8 cellular contexts compared by ENCODE assay signal in genomic region chr12:53065975-53066593, GRCh38. TPM values are rescaled to one million over a fixed set of nuclear protein-coding genes. Genes with fewer than 3 reads are reported as not detected.
DNase-seq lines count a peak whose midpoint lies in the region; ATAC-seq and TF ChIP-seq lines count a peak whose summit lies in the region.

No MANE protein-coding gene starts in this region.

- no peak overlapping the region for H3K4me3 ChIP-seq in colonic mucosa
- H3K4me3 ChIP-seq in right lobe of liver = no peak overlapping the region

- peak; percentile 64 to 69 (median 67) for ATAC-seq in right lobe of liver
- no peak for ATAC-seq in GM19395 (IDR thresholded peaks at IDR 0.05; ENCODE audit: unreplicated experiment)

- TF ChIP-seq CTCF in colonic mucosa (IDR thresholded peaks at IDR 0.05) (peak; percentile 85), right lobe of liver (IDR thresholded peaks at IDR 0.05) (peak; percentile 85 to 89 (median 87))

- intact Hi-C loops in colonic mucosa (cut with DNase I) (loop anchor here (2.0 to 5.0 kb wide), 2 partner anchors 33 to 131 kb away; no protein-coding TSS in a partner anchor), right lobe of liver (cut with DNase I) (loop anchor here (5.0 to 10.0 kb wide), 4 partner anchors 36 to 129 kb away; partner anchors contain the start of gene SOAT2 (in 1 of the 2))

- H3K36me3 ChIP-seq in colonic mucosa = no peaks in the 10 kb centered on the region
- H3K36me3 ChIP-seq in right lobe of liver = peaks cover 0 to 32% (median 17%) of the 10 kb centered on the region in 4 donors

- WGBS in right lobe of liver (ENCODE audit: insufficient coverage, low coverage, low lambda C conversion rate, missing lambda C conversion rate) = 10% methylated on average over 12 of the region's 16 CpGs

- H3K27ac ChIP-seq in colonic mucosa = no peak overlapping the region
- peak overlapping the region; percentile 6 to 23 (median 20) for H3K27ac ChIP-seq in right lobe of liver

- peak; percentile 56 for DNase-seq in SIG-M5 treated with dmso at 0.1 percent for 504 hours (lab: John Stamatoyannopoulos, UW; ENCODE audit: unreplicated experiment)
- no peak for DNase-seq in SIG-M5 (lab: John Stamatoyannopoulos, UW)
- DNase-seq in NCI-H2227 (lab: John Stamatoyannopoulos, UW; ENCODE audit: unreplicated experiment) = peak; percentile 71
- peak; percentile 81 for DNase-seq in activated CD4-positive, alpha-beta T cell treated with anti-CD3 and anti-CD28 coated beads for 48 hours
- peak; percentile 82 for DNase-seq in colonic mucosa
- DNase-seq in right lobe of liver = peak in 2 of 3 donors; percentile 79
- DNase-seq in stimulated activated CD4-positive, alpha-beta T cell treated with anti-CD3 and anti-CD28 coated beads, TNF-alpha, amount 100 ng/mL, for 1 hour (ENCODE audit: low read depth in 3 of 3, low spot score in 1 of 3) = peak in 2 of 3 donors; percentile 36 to 60

- TF ChIP-seq POLR2A in right lobe of liver (IDR thresholded peaks at IDR 0.05) = no peak

- H3K9ac ChIP-seq in colonic mucosa (ENCODE audit: low read depth in 2 of 2, low read length in 2 of 2) = no peak overlapping the region

- H3K4me1 ChIP-seq in colonic mucosa = peaks cover 5% of the 10 kb centered on the region
- H3K4me1 ChIP-seq in right lobe of liver = peaks cover 0 to 15% (median 7%) of the 10 kb centered on the region in 4 donors

- H3K27me3 ChIP-seq in colonic mucosa = no peaks in the 10 kb centered on the region
- H3K27me3 ChIP-seq in right lobe of liver = no peaks in the 10 kb centered on the region

- no peaks in the 10 kb centered on the region for H3K9me3 ChIP-seq in colonic mucosa
- H3K9me3 ChIP-seq in right lobe of liver = no peaks in the 10 kb centered on the region

RNA-seq across cellular contexts. Expression of gene SPRYD3, which starts 13.1 kb away (rescaled TPM):
- 10 to 100 TPM; 32.5 to 35.0 TPM for total RNA-seq in colonic mucosa
- 10 to 100 TPM; 12.3 to 18.2 (median 14.4) TPM for total RNA-seq in right lobe of liver

RNA-seq across cellular contexts. Expression of gene TNS2, which starts 16.2 kb away (rescaled TPM):
- total RNA-seq in colonic mucosa (10 to 100 TPM; 26.0 to 27.1 TPM), right lobe of liver (100 to 1,000 TPM in 3 of 6 experiments, 10 to 100 TPM in 3; 50.5 to 139 (median 86.9) TPM)

RNA-seq across cellular contexts. Expression of gene IGFBP6, which starts 31.4 kb away (rescaled TPM):
- total RNA-seq in colonic mucosa (10 to 100 TPM in 1 of 2 donors, 1 to 10 TPM in 1; 7.2 to 14.6 TPM), right lobe of liver (10 to 100 TPM in 2 of 6 experiments, 1 to 10 TPM in 4; 1.7 to 25.4 (median 4.9) TPM)

RNA-seq across cellular contexts. Expression of gene SOAT2, which starts 37.2 kb away (rescaled TPM):
- total RNA-seq in colonic mucosa (under 1 TPM in 1 of 2 donors, not detected in 1; 0.12 TPM), right lobe of liver (1 to 10 TPM in 3 of 6 experiments, under 1 TPM in 3; 0.62 to 3.4 (median 0.99) TPM)

RNA-seq across cellular contexts. Expression of gene EIF4B, which starts 59.8 kb away (rescaled TPM):
- total RNA-seq in colonic mucosa = 100 to 1,000 TPM; 398 to 455 TPM
- total RNA-seq in right lobe of liver = 100 to 1,000 TPM; 143 to 270 (median 180) TPM
